ENCODE assay signal across 17 cellular contexts in genomic region chr1:39321979-39322378, GRCh38.
A peak's percentile ranks its signal among the peaks of the same experiment; 100 is the strongest.
DNase-seq lines count a peak whose midpoint lies in the region; ATAC-seq and TF ChIP-seq lines count a peak whose summit lies in the region.
"Had no signal": no experiment of that assay in that cellular context is flagged by ENCODE, and none has a peak within 500 bp of the region (broad histone marks: within the 10 kb centered on the region; RNA-seq: fewer than 3 reads in every experiment).

No MANE protein-coding gene starts in this region.

- no peaks in the 10 kb centered on the region for H3K27me3 ChIP-seq in MM.1S (replicated peaks; ENCODE audit: insufficient read depth, low read length)
- H3K27me3 ChIP-seq in GM23248 (replicated peaks; ENCODE audit: insufficient read depth), result no peaks in the 10 kb centered on the region
- H3K27me3 ChIP-seq: MG63, right lobe of liver had no signal

- H3K4me3 Mint-ChIP-seq in natural killer cell, result no peak overlapping the region
- H3K4me3 Mint-ChIP-seq: effector memory CD8-positive, alpha-beta T cell had no signal

- H3K79me2 ChIP-seq in MM.1S (ENCODE audit: low read length) (0 out of 2 replicates have a peak, but pooled peaks cover 3% of the 10 kb centered on the region), GM23248 (ENCODE audit: insufficient read depth) (no peaks in the 10 kb centered on the region)

- H3K36me3 ChIP-seq in MM.1S (replicated peaks; ENCODE audit: insufficient read depth, low read length), result peaks cover 44% of the 10 kb centered on the region
- H3K36me3 ChIP-seq in GM23248 (ENCODE audit: low read depth), result peaks cover 85% of the 10 kb centered on the region

- in situ Hi-C loops in GM23248 (cut with MboI), result no loop called here

- H3K4me3 ChIP-seq in GM12864 (ENCODE audit: low read depth, low read length) (no peak overlapping the region), MM.1S (ENCODE audit: low read length) (no peak overlapping the region), GM23248 (no peak overlapping the region)
- H3K4me3 ChIP-seq: MG63, right lobe of liver had no signal

- no peak for TF ChIP-seq CTCF in GM12864 (IDR thresholded peaks at IDR 0.05; ENCODE audit: low read depth, low read length, missing control alignments)
- no peak for TF ChIP-seq CTCF in MM.1S (IDR thresholded peaks at IDR 0.05; ENCODE audit: low read length)
- no peak for TF ChIP-seq CTCF in natural killer cell (IDR thresholded peaks at IDR 0.05)

- WGBS in GM23248 (ENCODE audit: low coverage in 1 of 2, low lambda C conversion rate in 2 of 2, missing lambda C conversion rate in 2 of 2), 2 experiments, result 100% methylated on average over 1 of the region's 1 CpG

- peaks cover 17% of the 10 kb centered on the region; the same call in 1 of the 2 replicates for H3F3A ChIP-seq in MM.1S (ENCODE audit: insufficient read depth, low read length)
- H3F3A ChIP-seq in GM23248 (ENCODE audit: insufficient read depth), result no peaks in the 10 kb centered on the region

- peaks cover 40% of the 10 kb centered on the region for H3K36me3 Mint-ChIP-seq in natural killer cell

- H3K9me3 Mint-ChIP-seq in natural killer cell, result no peaks in the 10 kb centered on the region
- H3K9me3 Mint-ChIP-seq: effector memory CD8-positive, alpha-beta T cell had no signal

- no peak overlapping the region for H3K4me2 ChIP-seq in MM.1S (ENCODE audit: low read depth, low read length)
- H3K4me2 ChIP-seq in GM23248 (ENCODE audit: unreplicated experiment), result no peak overlapping the region

- intact Hi-C loops in natural killer cell (cut with micrococcal nuclease), result no loop called here

- H3K9ac ChIP-seq in MM.1S (ENCODE audit: low read length) (no peak overlapping the region), GM23248 (no peak overlapping the region)

- H2AFZ ChIP-seq in MM.1S (ENCODE audit: low read length) (no peak overlapping the region), GM23248 (no peak overlapping the region)

- ATAC-seq in GM18867 (IDR thresholded peaks at IDR 0.05; ENCODE audit: unreplicated experiment) (peak; percentile 78), natural killer cell (no peak), GM21360 (IDR thresholded peaks at IDR 0.05; ENCODE audit: unreplicated experiment) (no peak)
- ATAC-seq: effector memory CD8-positive, alpha-beta T cell; right lobe of liver had no signal

- H4K20me1 ChIP-seq in MM.1S (ENCODE audit: insufficient read depth, low read length), result peaks cover 11% of the 10 kb centered on the region; the same call in 1 of the 2 replicates
- H4K20me1 ChIP-seq in GM23248 (ENCODE audit: insufficient read depth), result no peaks in the 10 kb centered on the region

- peaks cover 0 to 8% of the 10 kb centered on the region in 2 donors for H3K4me1 Mint-ChIP-seq in natural killer cell

- H3K9me3 ChIP-seq in MM.1S (replicated peaks; ENCODE audit: insufficient read depth, low read length) (no peaks in the 10 kb centered on the region), GM23248 (ENCODE audit: low read depth) (no peaks in the 10 kb centered on the region)
- H3K9me3 ChIP-seq: MG63, right lobe of liver had no signal

- no peaks in the 10 kb centered on the region for H3K9me2 ChIP-seq in MM.1S (replicated peaks; ENCODE audit: insufficient read depth, low read length)
- no peaks in the 10 kb centered on the region for H3K9me2 ChIP-seq in GM23248 (ENCODE audit: insufficient read depth)

- DNase-seq in GM12864 (ENCODE audit: low read depth) (peak; percentile 16), MM.1S (peak; percentile 39), natural killer cell (no peak), CD1c-positive myeloid dendritic cell (ENCODE audit: extremely low spot score) (no peak), GM23248 (no peak)
- DNase-seq: amniotic stem cell; caudate nucleus; DMS79 treated with DMSO at 0.1 percent for 48 hours; effector memory CD8-positive, alpha-beta T cell; MG63; NCI-H187 treated with DMSO at 0.1 percent for 48 hours; NCI-H524; occipital lobe; right lobe of liver; stimulated activated CD4-positive, alpha-beta T cell treated with anti-CD3 and anti-CD28 coated beads, Interleukin-2, amount 100 ng/mL, for 24 hours had no signal

- peak overlapping the region; percentile 7 to 53 for H3K27ac Mint-ChIP-seq in natural killer cell

- no peaks in the 10 kb centered on the region for H3K27me3 Mint-ChIP-seq in natural killer cell (ENCODE audit: low read depth in 2 of 2)
- H3K27me3 Mint-ChIP-seq: effector memory CD8-positive, alpha-beta T cell had no signal

- H3K4me1 ChIP-seq in MM.1S (ENCODE audit: low read length) (peaks cover 17% of the 10 kb centered on the region), GM23248 (ENCODE audit: insufficient read depth) (no peaks in the 10 kb centered on the region)
- H3K4me1 ChIP-seq: right lobe of liver had no signal

- H3K27ac ChIP-seq in MM.1S (ENCODE audit: low read length) (no peak overlapping the region), GM23248 (no peak overlapping the region)
- H3K27ac ChIP-seq: right lobe of liver had no signal

Comparison
In these comparisons a context has a peak if more than half of its experiments do, and no peak if none do; other contexts are left out.
1. DNase-seq: peak in GM12864 (single experiment) and MM.1S (single experiment); none in natural killer cell (single experiment), CD1c-positive myeloid dendritic cell (single experiment) and GM23248 (single experiment).